ENCODE assay signal across 1 cellular context in the genomic region with DNA sequence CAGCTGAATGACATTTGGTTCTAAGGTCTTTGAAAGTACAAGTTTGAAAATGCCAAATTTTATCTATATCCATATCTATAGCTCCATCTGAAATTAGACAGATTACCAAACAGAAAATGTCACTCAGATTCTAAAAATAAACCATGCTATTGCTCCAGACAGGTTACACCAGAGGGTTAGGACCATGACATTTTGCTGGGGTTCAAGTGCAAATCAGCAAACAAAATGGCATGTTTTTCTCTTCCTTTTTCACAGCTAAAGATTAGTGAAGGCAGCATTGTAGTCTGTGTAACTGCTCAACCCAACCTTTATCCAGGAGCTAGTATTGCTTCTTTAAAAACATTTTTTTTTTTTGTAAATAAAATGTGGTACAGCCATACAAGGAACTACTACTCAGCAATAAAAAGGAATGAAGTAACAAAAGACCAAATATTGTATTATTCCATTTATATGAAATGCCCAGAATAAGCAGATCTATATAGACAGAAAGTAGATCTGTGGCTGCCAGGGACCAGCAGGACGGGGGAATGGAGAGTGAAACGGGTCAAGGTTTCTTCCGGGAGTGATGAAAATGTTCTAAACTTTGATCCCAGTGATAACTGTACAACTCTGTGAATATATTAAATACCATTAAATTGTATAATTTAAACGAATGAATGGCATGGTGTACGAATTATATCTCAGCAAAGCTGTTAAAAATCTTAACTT.
TF ChIP-seq lines count a peak whose summit lies in the region.

No MANE protein-coding gene starts in this region.

TF ChIP-seq in GM12878, 131 proteins besides CTCF, POLR2A, EP300 and RAD21 (continued from another document):
- TF ChIP-seq, protein P1, sequence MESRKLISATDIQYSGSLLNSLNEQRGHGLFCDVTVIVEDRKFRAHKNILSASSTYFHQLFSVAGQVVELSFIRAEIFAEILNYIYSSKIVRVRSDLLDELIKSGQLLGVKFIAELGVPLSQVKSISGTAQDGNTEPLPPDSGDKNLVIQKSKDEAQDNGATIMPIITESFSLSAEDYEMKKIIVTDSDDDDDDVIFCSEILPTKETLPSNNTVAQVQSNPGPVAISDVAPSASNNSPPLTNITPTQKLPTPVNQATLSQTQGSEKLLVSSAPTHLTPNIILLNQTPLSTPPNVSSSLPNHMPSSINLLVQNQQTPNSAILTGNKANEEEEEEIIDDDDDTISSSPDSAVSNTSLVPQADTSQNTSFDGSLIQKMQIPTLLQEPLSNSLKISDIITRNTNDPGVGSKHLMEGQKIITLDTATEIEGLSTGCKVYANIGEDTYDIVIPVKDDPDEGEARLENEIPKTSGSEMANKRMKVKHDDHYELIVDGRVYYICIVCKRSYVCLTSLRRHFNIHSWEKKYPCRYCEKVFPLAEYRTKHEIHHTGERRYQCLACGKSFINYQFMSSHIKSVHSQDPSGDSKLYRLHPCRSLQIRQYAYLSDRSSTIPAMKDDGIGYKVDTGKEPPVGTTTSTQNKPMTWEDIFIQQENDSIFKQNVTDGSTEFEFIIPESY (IDR thresholded peaks at IDR 0.05): no peak
- TF ChIP-seq DPF2 (IDR thresholded peaks at IDR 0.05) (no peak), HDAC2 (IDR thresholded peaks at IDR 0.05) (no peak)
- TF ChIP-seq, protein P2, sequence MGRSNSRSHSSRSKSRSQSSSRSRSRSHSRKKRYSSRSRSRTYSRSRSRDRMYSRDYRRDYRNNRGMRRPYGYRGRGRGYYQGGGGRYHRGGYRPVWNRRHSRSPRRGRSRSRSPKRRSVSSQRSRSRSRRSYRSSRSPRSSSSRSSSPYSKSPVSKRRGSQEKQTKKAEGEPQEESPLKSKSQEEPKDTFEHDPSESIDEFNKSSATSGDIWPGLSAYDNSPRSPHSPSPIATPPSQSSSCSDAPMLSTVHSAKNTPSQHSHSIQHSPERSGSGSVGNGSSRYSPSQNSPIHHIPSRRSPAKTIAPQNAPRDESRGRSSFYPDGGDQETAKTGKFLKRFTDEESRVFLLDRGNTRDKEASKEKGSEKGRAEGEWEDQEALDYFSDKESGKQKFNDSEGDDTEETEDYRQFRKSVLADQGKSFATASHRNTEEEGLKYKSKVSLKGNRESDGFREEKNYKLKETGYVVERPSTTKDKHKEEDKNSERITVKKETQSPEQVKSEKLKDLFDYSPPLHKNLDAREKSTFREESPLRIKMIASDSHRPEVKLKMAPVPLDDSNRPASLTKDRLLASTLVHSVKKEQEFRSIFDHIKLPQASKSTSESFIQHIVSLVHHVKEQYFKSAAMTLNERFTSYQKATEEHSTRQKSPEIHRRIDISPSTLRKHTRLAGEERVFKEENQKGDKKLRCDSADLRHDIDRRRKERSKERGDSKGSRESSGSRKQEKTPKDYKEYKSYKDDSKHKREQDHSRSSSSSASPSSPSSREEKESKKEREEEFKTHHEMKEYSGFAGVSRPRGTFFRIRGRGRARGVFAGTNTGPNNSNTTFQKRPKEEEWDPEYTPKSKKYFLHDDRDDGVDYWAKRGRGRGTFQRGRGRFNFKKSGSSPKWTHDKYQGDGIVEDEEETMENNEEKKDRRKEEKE (IDR thresholded peaks at IDR 0.05): no peak
